ENCODE assay signal across 3 cellular contexts in the genomic region with DNA sequence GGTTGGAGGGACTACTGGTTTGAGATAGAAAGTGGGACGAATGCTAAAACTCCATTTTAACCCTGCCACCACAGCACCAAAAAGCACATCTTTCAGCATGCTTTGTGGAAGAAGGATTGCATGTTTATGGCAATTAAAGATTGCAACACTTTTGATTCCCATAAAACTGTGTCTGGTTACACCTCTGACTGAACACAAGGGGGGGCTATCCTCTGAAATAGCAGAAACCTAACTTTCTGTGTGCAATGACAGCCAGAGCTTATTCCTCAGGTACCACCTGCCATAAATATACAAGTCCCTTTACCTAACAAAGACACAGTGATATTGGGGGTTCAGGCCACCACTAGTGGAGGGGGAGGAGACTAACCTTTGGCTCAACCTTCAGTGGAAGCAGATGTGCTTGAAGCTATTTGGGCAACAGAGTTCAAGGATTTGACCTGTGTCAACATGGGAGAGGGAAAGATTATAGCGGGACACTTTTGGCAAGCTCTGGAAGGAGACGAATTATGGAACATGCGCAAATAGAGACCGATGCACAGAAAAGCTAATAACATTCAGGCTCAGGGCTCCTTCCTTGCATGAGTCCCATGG.
TF ChIP-seq lines count a peak whose summit lies in the region.

No MANE protein-coding gene starts in this region.

TF ChIP-seq in Ishikawa, 13 proteins besides CTCF, POLR2A, EP300 and RAD21:
- peak; percentile 46; the same call in 1 of the 2 replicates for TF ChIP-seq CEBPB (IDR thresholded peaks at IDR 0.05)
- TF ChIP-seq TEAD4 (IDR thresholded peaks at IDR 0.05): no peak
- TF ChIP-seq EGR1 (IDR thresholded peaks at IDR 0.05): no peak
- no peak for TF ChIP-seq ZBTB7A (IDR thresholded peaks at IDR 0.05; ENCODE audit: low read depth)
- TF ChIP-seq YY1 (IDR thresholded peaks at IDR 0.05; ENCODE audit: low read depth): no peak
- TF ChIP-seq NFIC (IDR thresholded peaks at IDR 0.05): no peak
TF ChIP-seq in Ishikawa: peak in this region for 1.

TF ChIP-seq in WTC11, 78 proteins besides CTCF, POLR2A, EP300 and RAD21 (continues in another document):
- TF ChIP-seq NFYB (CRISPR knock-in tag; conservative IDR thresholded peaks at IDR 0.05; ENCODE audit: low read depth) (no peak), ETV6 (CRISPR knock-in tag; IDR thresholded peaks at IDR 0.05) (no peak), HMGA2 (CRISPR knock-in tag; IDR thresholded peaks at IDR 0.05) (no peak), ZNF263 (CRISPR knock-in tag; IDR thresholded peaks at IDR 0.05; ENCODE audit: low read depth) (no peak), ZNF416 (CRISPR knock-in tag; IDR thresholded peaks at IDR 0.05) (no peak), ATF2 (CRISPR knock-in tag; IDR thresholded peaks at IDR 0.05; ENCODE audit: borderline replicate concordance, low read depth) (no peak), SP1 (CRISPR knock-in tag; conservative IDR thresholded peaks at IDR 0.05) (no peak), NR3C1 (CRISPR knock-in tag; conservative IDR thresholded peaks at IDR 0.05; ENCODE audit: low read depth) (no peak), CREM (CRISPR knock-in tag; IDR thresholded peaks at IDR 0.05) (no peak), EMX1 (CRISPR knock-in tag; IDR thresholded peaks at IDR 0.05) (no peak), NFE2L1 (CRISPR knock-in tag; IDR thresholded peaks at IDR 0.05) (no peak)
- TF ChIP-seq, protein P1, sequence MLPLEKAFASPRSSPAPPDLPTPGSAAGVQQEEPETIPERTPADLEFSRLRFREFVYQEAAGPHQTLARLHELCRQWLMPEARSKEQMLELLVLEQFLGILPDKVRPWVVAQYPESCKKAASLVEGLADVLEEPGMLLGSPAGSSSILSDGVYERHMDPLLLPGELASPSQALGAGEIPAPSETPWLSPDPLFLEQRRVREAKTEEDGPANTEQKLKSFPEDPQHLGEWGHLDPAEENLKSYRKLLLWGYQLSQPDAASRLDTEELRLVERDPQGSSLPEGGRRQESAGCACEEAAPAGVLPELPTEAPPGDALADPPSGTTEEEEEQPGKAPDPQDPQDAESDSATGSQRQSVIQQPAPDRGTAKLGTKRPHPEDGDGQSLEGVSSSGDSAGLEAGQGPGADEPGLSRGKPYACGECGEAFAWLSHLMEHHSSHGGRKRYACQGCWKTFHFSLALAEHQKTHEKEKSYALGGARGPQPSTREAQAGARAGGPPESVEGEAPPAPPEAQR (CRISPR knock-in tag; IDR thresholded peaks at IDR 0.05): no peak
- TF ChIP-seq, protein P2, sequence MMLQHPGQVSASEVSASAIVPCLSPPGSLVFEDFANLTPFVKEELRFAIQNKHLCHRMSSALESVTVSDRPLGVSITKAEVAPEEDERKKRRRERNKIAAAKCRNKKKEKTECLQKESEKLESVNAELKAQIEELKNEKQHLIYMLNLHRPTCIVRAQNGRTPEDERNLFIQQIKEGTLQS (CRISPR knock-in tag; conservative IDR thresholded peaks at IDR 0.05): no peak
- TF ChIP-seq, protein P3, sequence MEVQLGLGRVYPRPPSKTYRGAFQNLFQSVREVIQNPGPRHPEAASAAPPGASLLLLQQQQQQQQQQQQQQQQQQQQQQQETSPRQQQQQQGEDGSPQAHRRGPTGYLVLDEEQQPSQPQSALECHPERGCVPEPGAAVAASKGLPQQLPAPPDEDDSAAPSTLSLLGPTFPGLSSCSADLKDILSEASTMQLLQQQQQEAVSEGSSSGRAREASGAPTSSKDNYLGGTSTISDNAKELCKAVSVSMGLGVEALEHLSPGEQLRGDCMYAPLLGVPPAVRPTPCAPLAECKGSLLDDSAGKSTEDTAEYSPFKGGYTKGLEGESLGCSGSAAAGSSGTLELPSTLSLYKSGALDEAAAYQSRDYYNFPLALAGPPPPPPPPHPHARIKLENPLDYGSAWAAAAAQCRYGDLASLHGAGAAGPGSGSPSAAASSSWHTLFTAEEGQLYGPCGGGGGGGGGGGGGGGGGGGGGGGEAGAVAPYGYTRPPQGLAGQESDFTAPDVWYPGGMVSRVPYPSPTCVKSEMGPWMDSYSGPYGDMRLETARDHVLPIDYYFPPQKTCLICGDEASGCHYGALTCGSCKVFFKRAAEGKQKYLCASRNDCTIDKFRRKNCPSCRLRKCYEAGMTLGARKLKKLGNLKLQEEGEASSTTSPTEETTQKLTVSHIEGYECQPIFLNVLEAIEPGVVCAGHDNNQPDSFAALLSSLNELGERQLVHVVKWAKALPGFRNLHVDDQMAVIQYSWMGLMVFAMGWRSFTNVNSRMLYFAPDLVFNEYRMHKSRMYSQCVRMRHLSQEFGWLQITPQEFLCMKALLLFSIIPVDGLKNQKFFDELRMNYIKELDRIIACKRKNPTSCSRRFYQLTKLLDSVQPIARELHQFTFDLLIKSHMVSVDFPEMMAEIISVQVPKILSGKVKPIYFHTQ (CRISPR knock-in tag; IDR thresholded peaks at IDR 0.05): no peak
- TF ChIP-seq, protein P4, sequence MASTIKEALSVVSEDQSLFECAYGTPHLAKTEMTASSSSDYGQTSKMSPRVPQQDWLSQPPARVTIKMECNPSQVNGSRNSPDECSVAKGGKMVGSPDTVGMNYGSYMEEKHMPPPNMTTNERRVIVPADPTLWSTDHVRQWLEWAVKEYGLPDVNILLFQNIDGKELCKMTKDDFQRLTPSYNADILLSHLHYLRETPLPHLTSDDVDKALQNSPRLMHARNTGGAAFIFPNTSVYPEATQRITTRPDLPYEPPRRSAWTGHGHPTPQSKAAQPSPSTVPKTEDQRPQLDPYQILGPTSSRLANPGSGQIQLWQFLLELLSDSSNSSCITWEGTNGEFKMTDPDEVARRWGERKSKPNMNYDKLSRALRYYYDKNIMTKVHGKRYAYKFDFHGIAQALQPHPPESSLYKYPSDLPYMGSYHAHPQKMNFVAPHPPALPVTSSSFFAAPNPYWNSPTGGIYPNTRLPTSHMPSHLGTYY (CRISPR knock-in tag; IDR thresholded peaks at IDR 0.05): no peak
- TF ChIP-seq, protein P5, sequence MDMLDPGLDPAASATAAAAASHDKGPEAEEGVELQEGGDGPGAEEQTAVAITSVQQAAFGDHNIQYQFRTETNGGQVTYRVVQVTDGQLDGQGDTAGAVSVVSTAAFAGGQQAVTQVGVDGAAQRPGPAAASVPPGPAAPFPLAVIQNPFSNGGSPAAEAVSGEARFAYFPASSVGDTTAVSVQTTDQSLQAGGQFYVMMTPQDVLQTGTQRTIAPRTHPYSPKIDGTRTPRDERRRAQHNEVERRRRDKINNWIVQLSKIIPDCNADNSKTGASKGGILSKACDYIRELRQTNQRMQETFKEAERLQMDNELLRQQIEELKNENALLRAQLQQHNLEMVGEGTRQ (CRISPR knock-in tag; IDR thresholded peaks at IDR 0.05): no peak

TF ChIP-seq in HepG2, 621 proteins besides CTCF, POLR2A, EP300 and RAD21 (continues in another document):
- TF ChIP-seq RFX5 (IDR thresholded peaks at IDR 0.05; ENCODE audit: low read depth, low read length) (no peak), WIZ (CRISPR knock-in tag; IDR thresholded peaks at IDR 0.05) (peak; percentile 22; the same call in 1 of the 2 replicates), RCOR2 (CRISPR knock-in tag; IDR thresholded peaks at IDR 0.05) (no peak), ZBTB49 (CRISPR knock-in tag; IDR thresholded peaks at IDR 0.05; ENCODE audit: borderline replicate concordance) (no peak), IRF1 (CRISPR knock-in tag; IDR thresholded peaks at IDR 0.05; ENCODE audit: low read depth) (no peak), ZFP62 (CRISPR knock-in tag; IDR thresholded peaks at IDR 0.05) (no peak), TMF1 (CRISPR knock-in tag; IDR thresholded peaks at IDR 0.05; ENCODE audit: low read depth) (no peak), BHLHE40 (IDR thresholded peaks at IDR 0.05; ENCODE audit: low read length) (no peak), NR2C2 (CRISPR knock-in tag; IDR thresholded peaks at IDR 0.05; ENCODE audit: borderline replicate concordance) (peak; percentile 58; the same call in 1 of the 2 replicates), ZBTB7A (CRISPR knock-in tag; IDR thresholded peaks at IDR 0.05) (0 out of 2 replicates have a peak, but pooled peaks have one; percentile 56), FOXC1 (CRISPR knock-in tag; IDR thresholded peaks at IDR 0.05; ENCODE audit: borderline replicate concordance) (no peak), GTF2F1 (IDR thresholded peaks at IDR 0.05; ENCODE audit: low read length) (no peak), NR2F1 (CRISPR knock-in tag; IDR thresholded peaks at IDR 0.05) (peak in 1 of 2 experiments; percentile 67; a peak in 1 of 4 replicates), ZNF7 (CRISPR knock-in tag; IDR thresholded peaks at IDR 0.05) (no peak), ZKSCAN8 (CRISPR knock-in tag; IDR thresholded peaks at IDR 0.05; ENCODE audit: borderline replicate concordance) (no peak), HIVEP1 (CRISPR knock-in tag; IDR thresholded peaks at IDR 0.05) (no peak), ZUFSP (CRISPR knock-in tag; IDR thresholded peaks at IDR 0.05; ENCODE audit: borderline replicate concordance) (no peak)
- TF ChIP-seq, protein P6, sequence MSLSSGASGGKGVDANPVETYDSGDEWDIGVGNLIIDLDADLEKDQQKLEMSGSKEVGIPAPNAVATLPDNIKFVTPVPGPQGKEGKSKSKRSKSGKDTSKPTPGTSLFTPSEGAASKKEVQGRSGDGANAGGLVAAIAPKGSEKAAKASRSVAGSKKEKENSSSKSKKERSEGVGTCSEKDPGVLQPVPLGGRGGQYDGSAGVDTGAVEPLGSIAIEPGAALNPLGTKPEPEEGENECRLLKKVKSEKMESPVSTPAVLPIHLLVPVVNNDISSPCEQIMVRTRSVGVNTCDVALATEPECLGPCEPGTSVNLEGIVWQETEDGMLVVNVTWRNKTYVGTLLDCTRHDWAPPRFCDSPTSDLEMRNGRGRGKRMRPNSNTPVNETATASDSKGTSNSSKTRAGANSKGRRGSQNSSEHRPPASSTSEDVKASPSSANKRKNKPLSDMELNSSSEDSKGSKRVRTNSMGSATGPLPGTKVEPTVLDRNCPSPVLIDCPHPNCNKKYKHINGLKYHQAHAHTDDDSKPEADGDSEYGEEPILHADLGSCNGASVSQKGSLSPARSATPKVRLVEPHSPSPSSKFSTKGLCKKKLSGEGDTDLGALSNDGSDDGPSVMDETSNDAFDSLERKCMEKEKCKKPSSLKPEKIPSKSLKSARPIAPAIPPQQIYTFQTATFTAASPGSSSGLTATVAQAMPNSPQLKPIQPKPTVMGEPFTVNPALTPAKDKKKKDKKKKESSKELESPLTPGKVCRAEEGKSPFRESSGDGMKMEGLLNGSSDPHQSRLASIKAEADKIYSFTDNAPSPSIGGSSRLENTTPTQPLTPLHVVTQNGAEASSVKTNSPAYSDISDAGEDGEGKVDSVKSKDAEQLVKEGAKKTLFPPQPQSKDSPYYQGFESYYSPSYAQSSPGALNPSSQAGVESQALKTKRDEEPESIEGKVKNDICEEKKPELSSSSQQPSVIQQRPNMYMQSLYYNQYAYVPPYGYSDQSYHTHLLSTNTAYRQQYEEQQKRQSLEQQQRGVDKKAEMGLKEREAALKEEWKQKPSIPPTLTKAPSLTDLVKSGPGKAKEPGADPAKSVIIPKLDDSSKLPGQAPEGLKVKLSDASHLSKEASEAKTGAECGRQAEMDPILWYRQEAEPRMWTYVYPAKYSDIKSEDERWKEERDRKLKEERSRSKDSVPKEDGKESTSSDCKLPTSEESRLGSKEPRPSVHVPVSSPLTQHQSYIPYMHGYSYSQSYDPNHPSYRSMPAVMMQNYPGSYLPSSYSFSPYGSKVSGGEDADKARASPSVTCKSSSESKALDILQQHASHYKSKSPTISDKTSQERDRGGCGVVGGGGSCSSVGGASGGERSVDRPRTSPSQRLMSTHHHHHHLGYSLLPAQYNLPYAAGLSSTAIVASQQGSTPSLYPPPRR (CRISPR knock-in tag; IDR thresholded peaks at IDR 0.05; ENCODE audit: borderline replicate concordance): no peak
- TF ChIP-seq, protein P7, sequence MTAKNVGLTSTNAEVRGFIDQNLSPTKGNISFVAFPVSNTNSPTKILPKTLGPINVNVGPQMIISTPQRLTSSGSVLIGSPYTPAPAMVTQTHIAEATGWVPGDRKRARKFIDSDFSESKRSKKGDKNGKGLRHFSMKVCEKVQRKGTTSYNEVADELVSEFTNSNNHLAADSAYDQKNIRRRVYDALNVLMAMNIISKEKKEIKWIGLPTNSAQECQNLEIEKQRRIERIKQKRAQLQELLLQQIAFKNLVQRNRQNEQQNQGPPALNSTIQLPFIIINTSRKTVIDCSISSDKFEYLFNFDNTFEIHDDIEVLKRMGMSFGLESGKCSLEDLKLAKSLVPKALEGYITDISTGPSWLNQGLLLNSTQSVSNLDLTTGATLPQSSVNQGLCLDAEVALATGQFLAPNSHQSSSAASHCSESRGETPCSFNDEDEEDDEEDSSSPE (CRISPR knock-in tag; IDR thresholded peaks at IDR 0.05): 0 out of 2 replicates have a peak, but pooled peaks have one; percentile 53
- TF ChIP-seq, protein P8, sequence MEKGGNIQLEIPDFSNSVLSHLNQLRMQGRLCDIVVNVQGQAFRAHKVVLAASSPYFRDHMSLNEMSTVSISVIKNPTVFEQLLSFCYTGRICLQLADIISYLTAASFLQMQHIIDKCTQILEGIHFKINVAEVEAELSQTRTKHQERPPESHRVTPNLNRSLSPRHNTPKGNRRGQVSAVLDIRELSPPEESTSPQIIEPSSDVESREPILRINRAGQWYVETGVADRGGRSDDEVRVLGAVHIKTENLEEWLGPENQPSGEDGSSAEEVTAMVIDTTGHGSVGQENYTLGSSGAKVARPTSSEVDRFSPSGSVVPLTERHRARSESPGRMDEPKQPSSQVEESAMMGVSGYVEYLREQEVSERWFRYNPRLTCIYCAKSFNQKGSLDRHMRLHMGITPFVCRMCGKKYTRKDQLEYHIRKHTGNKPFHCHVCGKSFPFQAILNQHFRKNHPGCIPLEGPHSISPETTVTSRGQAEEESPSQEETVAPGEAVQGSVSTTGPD (CRISPR knock-in tag; IDR thresholded peaks at IDR 0.05): no peak
